ENCODE assay signal across 24 cellular contexts in genomic region chr5:33968133-33969005, GRCh38. TPM values are rescaled to one million over a fixed set of nuclear protein-coding genes. Genes with fewer than 3 reads are reported as not detected.
DNase-seq lines count a peak whose midpoint lies in the region; ATAC-seq, FAIRE-seq and TF ChIP-seq lines count a peak whose summit lies in the region.
"Had no signal": no experiment of that assay in that cellular context is flagged by ENCODE, and none has a peak within 500 bp of the region (broad histone marks: within the 10 kb centered on the region; RNA-seq: fewer than 3 reads in every experiment).

No MANE protein-coding gene starts in this region.

- H3K27me3 ChIP-seq in PC-3 (ENCODE audit: low read length), result no peaks in the 10 kb centered on the region
- H3K27me3 ChIP-seq: adrenal gland, pancreas, right lobe of liver, stomach had no signal

- no peak overlapping the region for H3K4me3 Mint-ChIP-seq in CD14-positive monocyte
- H3K4me3 Mint-ChIP-seq: nephron progenitor cell had no signal

- no peaks in the 10 kb centered on the region for H3K4me1 Mint-ChIP-seq in CD14-positive monocyte
- H3K4me1 Mint-ChIP-seq: nephron progenitor cell had no signal

- CTCF ChIA-PET in PC-3 (lab: Charles Lee), result interaction anchor here (0.6 to 0.7 kb wide), 2 partner anchors 33 to 533 kb away, joined by 3 read pairs; no protein-coding TSS in a partner anchor

- H3K27ac Mint-ChIP-seq in CD14-positive monocyte, result no peak overlapping the region
- H3K27ac Mint-ChIP-seq: nephron progenitor cell had no signal

- H3K4me1 ChIP-seq in PC-3 (ENCODE audit: insufficient read depth, low read length), result peaks cover 4% of the 10 kb centered on the region; the same call in 1 of the 2 replicates
- H3K4me1 ChIP-seq: adrenal gland, left ventricle myocardium inferior, pancreas, right lobe of liver had no signal

- ATAC-seq in PC-3 (no peak), HG02885 (IDR thresholded peaks at IDR 0.05; ENCODE audit: poor library complexity, unreplicated experiment) (no peak)
- ATAC-seq: right lobe of liver had no signal

- H4K20me1 ChIP-seq in PC-3 (ENCODE audit: low read length), result no peaks in the 10 kb centered on the region

- H3K4me2 ChIP-seq in PC-3 (ENCODE audit: low read length), result no peak overlapping the region

- no peak for DNase-seq in HTR-8/SVneo (ENCODE audit: insufficient read length, low spot score)
- peak; percentile 48 for DNase-seq in NCI-H2171 (lab: John Stamatoyannopoulos, UW)
- peak; percentile 27 for DNase-seq in PC-3
- DNase-seq in fibroblast of pulmonary artery (ENCODE audit: low read depth), result peak; percentile 3
- DNase-seq in CD14-positive monocyte (ENCODE audit: low spot score), result no peak
- DNase-seq in NK-92 (lab: John Stamatoyannopoulos, UW; ENCODE audit: unreplicated experiment), result no peak
- DNase-seq in epidermal melanocyte (ENCODE audit: insufficient read length, low spot score), result no peak
- DNase-seq: activated CD4-positive, alpha-beta T cell treated with anti-CD3 and anti-CD28 coated beads for 1 hour; activated T-cell treated with anti-CD3 and anti-CD28 coated beads, Interleukin-2, amount 50 U/mL, for 1 hour; DND-41; left ventricle myocardium inferior; nephron progenitor cell; pancreas; right lobe of liver; stomach; trophoblast cell had no signal

- no peaks in the 10 kb centered on the region for H3K79me2 ChIP-seq in PC-3 (ENCODE audit: low read length)

- H3K4me3 ChIP-seq in PC-3 (ENCODE audit: low read length), result no peak overlapping the region
- no peak overlapping the region for H3K4me3 ChIP-seq in fibroblast of pulmonary artery (replicated peaks; ENCODE audit: low read depth, low read length)
- H3K4me3 ChIP-seq: adrenal gland, left ventricle myocardium inferior, pancreas, right lobe of liver, stomach had no signal

- H3F3A ChIP-seq in PC-3 (ENCODE audit: low read length, unreplicated experiment), result no peaks in the 10 kb centered on the region

- H3K9me3 ChIP-seq in PC-3 (ENCODE audit: low read length), result no peaks in the 10 kb centered on the region
- H3K9me3 ChIP-seq: adrenal gland, left ventricle myocardium inferior, pancreas, right lobe of liver, stomach had no signal

- TF ChIP-seq CTCF in PC-3 (conservative IDR thresholded peaks at IDR 0.05; ENCODE audit: low read depth, low read length), result no peak
- TF ChIP-seq CTCF in fibroblast of pulmonary artery (IDR thresholded peaks at IDR 0.05; ENCODE audit: low read length, missing control alignments), result no peak
- no peak for TF ChIP-seq CTCF in CD14-positive monocyte (IDR thresholded peaks at IDR 0.05)

- H3K9ac ChIP-seq in PC-3 (ENCODE audit: low read length), result no peak overlapping the region

- H3K27ac ChIP-seq in PC-3 (ENCODE audit: low read length), result no peak overlapping the region
- H3K27ac ChIP-seq: adrenal gland, HL-60, left ventricle myocardium inferior, pancreas, right lobe of liver, RWPE1, stomach had no signal

- no peaks in the 10 kb centered on the region for H3K9me3 Mint-ChIP-seq in CD14-positive monocyte
- H3K9me3 Mint-ChIP-seq: nephron progenitor cell had no signal

- peak; percentile 33 for FAIRE-seq in HTR-8/SVneo (lab: Jason Lieb, UNC)
- FAIRE-seq: endothelial cell of umbilical vein, H1, pancreas had no signal

- H2AFZ ChIP-seq in PC-3 (ENCODE audit: low read length), result no peak overlapping the region

- no TSS peak for BruUV-seq in PC-3 (replicated peaks; lab: Mats Ljungman, UMichigan)

- POLR2A ChIA-PET in PC-3 (lab: Charles Lee; ENCODE audit: unreplicated experiment), result no interaction called here

- H3K9me2 ChIP-seq in PC-3 (replicated peaks; ENCODE audit: low read length), result no peaks in the 10 kb centered on the region

- intact Hi-C loops in PC-3 (cut with micrococcal nuclease), result loop anchor here (1.0 kb wide), 2 partner anchors 498 to 532 kb away; no protein-coding TSS in a partner anchor
- intact Hi-C loops in CD14-positive monocyte (cut with micrococcal nuclease), result no loop called here

- H3K36me3 ChIP-seq in PC-3 (ENCODE audit: low read depth, low read length), result no peaks in the 10 kb centered on the region
- H3K36me3 ChIP-seq: adrenal gland, left ventricle myocardium inferior, pancreas, right lobe of liver, stomach had no signal

- no peaks in the 10 kb centered on the region for H3K36me3 Mint-ChIP-seq in CD14-positive monocyte

- peaks cover 1 to 3% (median 2%) of the 10 kb centered on the region in 3 donors for H3K27me3 Mint-ChIP-seq in CD14-positive monocyte (ENCODE audit: low read depth in 3 of 3)

RNA-seq across cellular contexts. Expression of gene SLC45A2, which starts 16.1 kb away (rescaled TPM):
- total RNA-seq in PC-3 (2014; rRNA removed), result not detected in 2 replicates
- polyA plus RNA-seq in CD14-positive monocyte, result not detected
- total RNA-seq: adrenal gland, endothelial cell of umbilical vein, H1, left ventricle myocardium inferior, stomach had no signal
- polyA plus RNA-seq: endothelial cell of umbilical vein had no signal

RNA-seq across cellular contexts. Expression of gene RXFP3, which starts 32.2 kb away (rescaled TPM):
- total RNA-seq in PC-3 (2014; rRNA removed), result not detected in 2 replicates
- polyA plus RNA-seq in CD14-positive monocyte, result not detected
- total RNA-seq: dermis microvascular lymphatic vessel endothelial cell, endothelial cell of umbilical vein, left ventricle myocardium inferior, mononuclear cell, right lobe of liver, stomach had no signal
- polyA plus RNA-seq: endothelial cell of umbilical vein, H1, stomach had no signal

RNA-seq across cellular contexts. Expression of gene AMACR, which starts 39.5 kb away (rescaled TPM):
- 12.3 and 12.7 TPM in 2 replicates for total RNA-seq in PC-3 (2014; rRNA removed)
- 1 to 10 TPM; 4.8 to 6.1 TPM for polyA plus RNA-seq in CD14-positive monocyte

Comparison
In these comparisons a context has a peak if more than half of its experiments do, and no peak if none do; other contexts are left out.
1. DNase-seq: peak in NCI-H2171 (single experiment), PC-3 (single experiment) and fibroblast of pulmonary artery (single experiment); none in HTR-8/SVneo (single experiment), CD14-positive monocyte (single experiment), NK-92 (single experiment) and epidermal melanocyte (single experiment).